ENCODE assay signal across 18 cellular contexts in the genomic region with DNA sequence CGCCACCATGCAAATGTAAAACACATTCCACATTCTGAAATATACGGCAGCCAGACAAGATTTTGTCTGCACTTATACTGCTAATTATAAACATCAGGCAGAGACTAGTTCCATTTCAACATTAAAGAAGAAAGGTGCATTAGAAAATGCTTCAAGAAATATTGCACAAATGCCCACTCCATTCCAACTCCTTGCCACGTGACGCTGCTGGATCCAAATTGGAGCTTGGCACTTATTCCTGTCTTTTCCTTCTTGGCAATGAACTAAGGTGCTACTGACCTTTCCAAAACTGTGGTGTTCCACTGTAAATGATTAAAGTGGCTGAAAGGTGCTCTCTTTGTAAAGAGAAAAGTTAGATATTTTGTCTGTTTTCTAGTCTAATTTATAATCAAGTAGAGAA. TPM values are rescaled to one million over a fixed set of nuclear protein-coding genes. Genes with fewer than 3 reads are reported as not detected.
A peak's percentile ranks its signal among the peaks of the same experiment; 100 is the strongest.
DNase-seq lines count a peak whose midpoint lies in the region; ATAC-seq and TF ChIP-seq lines count a peak whose summit lies in the region.
"Had no signal": no experiment of that assay in that cellular context is flagged by ENCODE, and none has a peak within 500 bp of the region (broad histone marks: within the 10 kb centered on the region; RNA-seq: fewer than 3 reads in every experiment).

No MANE protein-coding gene starts in this region.

- no peak overlapping the region for H2AFZ ChIP-seq in smooth muscle cell (ENCODE audit: low read depth)

- peaks cover 11% of the 10 kb centered on the region for H3K4me1 ChIP-seq in smooth muscle cell (ENCODE audit: low read depth)

- peak overlapping the region; percentile 98 for H3K4me2 ChIP-seq in smooth muscle cell

- peaks cover 64% of the 10 kb centered on the region for H3F3A ChIP-seq in smooth muscle cell (ENCODE audit: low read depth)

- H3K27me3 ChIP-seq in smooth muscle cell (ENCODE audit: low read depth) = no peaks in the 10 kb centered on the region
- H3K27me3 ChIP-seq: ovary had no signal

- H3K27ac Mint-ChIP-seq in mesothelial cell of epicardium = no peak overlapping the region
- H3K27ac Mint-ChIP-seq: stimulated activated memory B cell treated with anti-CD40 and anti-IgM and Interleukin-4, amounts not matched to agents 10 μg/mL and 1 μg/mL and 100 μg/mL, for 72 hours had no signal

- no peaks in the 10 kb centered on the region for H3K9me3 ChIP-seq in smooth muscle cell (replicated peaks; ENCODE audit: low read depth)
- H3K9me3 ChIP-seq: ovary had no signal

- ATAC-seq in GM18907 (IDR thresholded peaks at IDR 0.05; ENCODE audit: unreplicated experiment) = no peak
- ATAC-seq: stimulated activated memory B cell treated with anti-CD40 and anti-IgM and Interleukin-4, amounts not matched to agents 10 μg/mL and 1 μg/mL and 100 μg/mL, for 72 hours had no signal

- 33% methylated on average over 4 of the region's 4 CpGs for WGBS in smooth muscle cell (ENCODE audit: low lambda C conversion rate)

- TF ChIP-seq CTCF in HFF-Myc (IDR thresholded peaks at IDR 0.05; ENCODE audit: low read depth, low read length, missing control alignments) = no peak
- no peak for TF ChIP-seq CTCF in cardiac fibroblast (IDR thresholded peaks at IDR 0.05; ENCODE audit: low read depth, low read length)
- no peak for TF ChIP-seq CTCF in mesothelial cell of epicardium (IDR thresholded peaks at IDR 0.05; ENCODE audit: unreplicated experiment)
- TF ChIP-seq CTCF in smooth muscle cell (IDR thresholded peaks at IDR 0.05; ENCODE audit: borderline replicate concordance, insufficient read depth, poor library complexity, severe bottlenecking) = no peak

- peaks cover 100% of the 10 kb centered on the region for H4K20me1 ChIP-seq in smooth muscle cell (ENCODE audit: low read depth)

- DNase-seq in HFF-Myc (ENCODE audit: extremely low read depth, low read depth) (no peak), cardiac fibroblast (ENCODE audit: low read depth in 2 of 2) (peak; percentile 20 to 57), mesothelial cell of epicardium (ENCODE audit: low spot score in 2 of 2, unreplicated experiment in 2 of 2) (no peak), smooth muscle cell (lab: John Stamatoyannopoulos, UW; ENCODE audit: unreplicated experiment) (no peak), SIG-M5 (lab: John Stamatoyannopoulos, UW) (no peak), iPS-NIHi7 (ENCODE audit: extremely low spot score) (no peak), NAMALWA (ENCODE audit: low spot score) (no peak)
- DNase-seq: activated CD4-positive, alpha-beta T cell treated with anti-CD3 and anti-CD28 coated beads for 48 hours; activated effector memory CD4-positive, alpha-beta T cell treated with Interleukin-2 at 50 U/mL for 16 hours; AML-193; cerebellar nuclear complex; H7; NCI-H2029 treated with DMSO at 0.1 percent for 48 hours; NCI-H510A treated with DMSO at 0.1 percent for 48 hours; SW 1271 had no signal

- H3K4me1 Mint-ChIP-seq in mesothelial cell of epicardium = peaks cover 31% of the 10 kb centered on the region
- H3K4me1 Mint-ChIP-seq: stimulated activated memory B cell treated with anti-CD40 and anti-IgM and Interleukin-4, amounts not matched to agents 10 μg/mL and 1 μg/mL and 100 μg/mL, for 72 hours had no signal

- peak overlapping the region; percentile 4 for H3K4me3 Mint-ChIP-seq in mesothelial cell of epicardium
- H3K4me3 Mint-ChIP-seq: stimulated activated memory B cell treated with anti-CD40 and anti-IgM and Interleukin-4, amounts not matched to agents 10 μg/mL and 1 μg/mL and 100 μg/mL, for 72 hours had no signal

- H3K4me3 ChIP-seq in HFF-Myc (replicated peaks; ENCODE audit: low read depth, low read length) (peak overlapping the region; percentile 82), cardiac fibroblast (replicated peaks in 1 of 2; ENCODE audit: low read depth in 2 of 2, low read length in 2 of 2) (peak overlapping the region in 1 of 2 donors; percentile 98), smooth muscle cell (peak overlapping the region; percentile 79)

- no peaks in the 10 kb centered on the region for H3K36me3 ChIP-seq in smooth muscle cell (ENCODE audit: low read depth)
- H3K36me3 ChIP-seq: ovary had no signal

- H3K27ac ChIP-seq in smooth muscle cell (ENCODE audit: low read depth) = peak overlapping the region; percentile 86

- peaks cover 100% of the 10 kb centered on the region for H3K79me2 ChIP-seq in smooth muscle cell (ENCODE audit: low read depth)

- H3K27me3 Mint-ChIP-seq in mesothelial cell of epicardium (ENCODE audit: low read depth) = no peaks in the 10 kb centered on the region

- H3K9ac ChIP-seq in smooth muscle cell (ENCODE audit: low read depth) = peak overlapping the region; percentile 22

- no peaks in the 10 kb centered on the region for H3K9me3 Mint-ChIP-seq in mesothelial cell of epicardium
- H3K9me3 Mint-ChIP-seq: stimulated activated memory B cell treated with anti-CD40 and anti-IgM and Interleukin-4, amounts not matched to agents 10 μg/mL and 1 μg/mL and 100 μg/mL, for 72 hours had no signal

- no peaks in the 10 kb centered on the region for H3K36me3 Mint-ChIP-seq in mesothelial cell of epicardium
- H3K36me3 Mint-ChIP-seq: stimulated activated memory B cell treated with anti-CD40 and anti-IgM and Interleukin-4, amounts not matched to agents 10 μg/mL and 1 μg/mL and 100 μg/mL, for 72 hours had no signal

RNA-seq across cellular contexts. Expression of gene COL6A3, which starts 6.2 kb away (rescaled TPM):
- 544 to 655 TPM (median 645 TPM) in 3 replicates for total RNA-seq in mesothelial cell of epicardium
- total RNA-seq in smooth muscle cell = 1,708 and 1,938 TPM in 2 replicates
- polyA plus RNA-seq in smooth muscle cell = 643 and 888 TPM in 2 replicates

Comparison
In these comparisons a context has a peak if more than half of its experiments do, and no peak if none do; other contexts are left out.
1. DNase-seq: peak in cardiac fibroblast (2 of 2); none in HFF-Myc (single experiment), mesothelial cell of epicardium (0 of 2), smooth muscle cell (single experiment), SIG-M5 (single experiment), iPS-NIHi7 (single experiment) and NAMALWA (single experiment).